8 cellular contexts compared by ENCODE assay signal in genomic region chr13:19864018-19864338, GRCh38. TPM values are rescaled to one million over a fixed set of nuclear protein-coding genes. Genes with fewer than 3 reads are reported as not detected.
DNase-seq lines count a peak whose midpoint lies in the region; ATAC-seq and TF ChIP-seq lines count a peak whose summit lies in the region.

No MANE protein-coding gene starts in this region.

- H3K36me3 Mint-ChIP-seq in activated CD8-positive, alpha-beta memory T cell treated with anti-CD3 and anti-CD28 coated beads, Interleukin-2, amount 10 ng/mL, durations not matched to agents 7 days and 5 days = peaks cover 18% of the 10 kb centered on the region
- H3K36me3 Mint-ChIP-seq in naive thymus-derived CD8-positive, alpha-beta T cell = peaks cover 0 to 12% (median 0%) of the 10 kb centered on the region in 3 donors

- no peak for TF ChIP-seq EP300 in esophagus muscularis mucosa (IDR thresholded peaks at IDR 0.05)

- H3K27me3 ChIP-seq in esophagus muscularis mucosa (no peaks in the 10 kb centered on the region), testis (no peaks in the 10 kb centered on the region)

- DNase-seq in ACHN = peak; percentile 66
- DNase-seq in NCI-H526 treated with DMSO at 0.1 percent for 48 hours (lab: John Stamatoyannopoulos, UW) = peak; percentile 70
- DNase-seq in activated CD8-positive, alpha-beta memory T cell treated with anti-CD3 and anti-CD28 coated beads, Interleukin-2, amount 10 ng/mL, durations not matched to agents 7 days and 5 days = peak; percentile 80
- peak; percentile 94 for DNase-seq in esophagus muscularis mucosa (ENCODE audit: extremely low spot score)
- DNase-seq in naive thymus-derived CD8-positive, alpha-beta T cell = peak in 8 of 10 donors; percentile 45 to 81 (median 60)
- DNase-seq in testis = peak; percentile 67

- no peaks in the 10 kb centered on the region for H3K9me3 ChIP-seq in esophagus muscularis mucosa
- no peaks in the 10 kb centered on the region for H3K9me3 ChIP-seq in testis

- H3K4me1 ChIP-seq in esophagus muscularis mucosa (peaks cover 11 to 39% (median 34%) of the 10 kb centered on the region in 4 donors), testis (peaks cover 14% of the 10 kb centered on the region)

- WGBS in esophagus muscularis mucosa = 2% methylated on average over 10 of the region's 28 CpGs
- WGBS in testis, 2 donors = 0% methylated on average over 27 of the region's 28 CpGs; no CpG with 5 or more reads in 1 of the 2 donors

- H3K27ac Mint-ChIP-seq in activated CD8-positive, alpha-beta memory T cell treated with anti-CD3 and anti-CD28 coated beads, Interleukin-2, amount 10 ng/mL, durations not matched to agents 7 days and 5 days = peak overlapping the region; percentile 97
- peak overlapping the region; percentile 87 to 98 (median 96) for H3K27ac Mint-ChIP-seq in naive thymus-derived CD8-positive, alpha-beta T cell

- ATAC-seq in GM18511 (IDR thresholded peaks at IDR 0.05; ENCODE audit: unreplicated experiment) (peak; percentile 38), HG02970 (IDR thresholded peaks at IDR 0.05; ENCODE audit: low FRiP score, unreplicated experiment) (peak; percentile 30)
- peak; percentile 32 for ATAC-seq in activated CD8-positive, alpha-beta memory T cell treated with anti-CD3 and anti-CD28 coated beads, Interleukin-2, amount 10 ng/mL, durations not matched to agents 7 days and 5 days
- peak; percentile 25 to 27 for ATAC-seq in naive thymus-derived CD8-positive, alpha-beta T cell

- POLR2A ChIA-PET in naive thymus-derived CD8-positive, alpha-beta T cell (lab: Charles Lee) = interaction anchor here (0.7 to 3.3 kb wide), 14 partner anchors 11 to 1740 kb away, joined by 3 to 58 read pairs (median 4); partner anchors contain the start of genes EEF1AKMT1, MICU2, MPHOSPH8 and PSPC1

- TF ChIP-seq CTCF in esophagus muscularis mucosa (IDR thresholded peaks at IDR 0.05) (no peak), testis (IDR thresholded peaks at IDR 0.05) (no peak)

- H3K27me3 Mint-ChIP-seq in activated CD8-positive, alpha-beta memory T cell treated with anti-CD3 and anti-CD28 coated beads, Interleukin-2, amount 10 ng/mL, durations not matched to agents 7 days and 5 days = no peaks in the 10 kb centered on the region
- no peaks in the 10 kb centered on the region for H3K27me3 Mint-ChIP-seq in naive thymus-derived CD8-positive, alpha-beta T cell

- peak overlapping the region; percentile 91 for H3K4me3 Mint-ChIP-seq in activated CD8-positive, alpha-beta memory T cell treated with anti-CD3 and anti-CD28 coated beads, Interleukin-2, amount 10 ng/mL, durations not matched to agents 7 days and 5 days
- peak overlapping the region; percentile 81 to 98 (median 94) for H3K4me3 Mint-ChIP-seq in naive thymus-derived CD8-positive, alpha-beta T cell

- H3K36me3 ChIP-seq in esophagus muscularis mucosa (peaks cover 0 to 4% (median under 1%) of the 10 kb centered on the region in 4 donors), testis (ENCODE audit: low read depth, missing control alignments) (no peaks in the 10 kb centered on the region)

- H3K9me3 Mint-ChIP-seq in activated CD8-positive, alpha-beta memory T cell treated with anti-CD3 and anti-CD28 coated beads, Interleukin-2, amount 10 ng/mL, durations not matched to agents 7 days and 5 days (ENCODE audit: low read depth) = no peaks in the 10 kb centered on the region
- no peaks in the 10 kb centered on the region for H3K9me3 Mint-ChIP-seq in naive thymus-derived CD8-positive, alpha-beta T cell

- CTCF ChIA-PET in activated CD8-positive, alpha-beta memory T cell treated with anti-CD3 and anti-CD28 coated beads, Interleukin-2, amount 10 ng/mL, durations not matched to agents 7 days and 5 days (lab: Charles Lee) = interaction anchor here (0.6 to 2.3 kb wide), 5 partner anchors 17 to 96 kb away, joined by 3 to 11 read pairs (median 6); partner anchors contain the start of gene PSPC1

- intact Hi-C loops in esophagus muscularis mucosa (cut with DNase I) (loop anchor here (10.0 kb wide), 2 partner anchors 189 to 229 kb away; partner anchors contain the start of gene MPHOSPH8), testis (cut with DNase I; ENCODE audit: low total_unique reads) (loop anchor here (5.0 kb wide), 1 partner anchor 93 kb away; the partner anchor contains the start of gene ZMYM2)

- peaks cover 36% of the 10 kb centered on the region for H3K4me1 Mint-ChIP-seq in activated CD8-positive, alpha-beta memory T cell treated with anti-CD3 and anti-CD28 coated beads, Interleukin-2, amount 10 ng/mL, durations not matched to agents 7 days and 5 days
- peaks cover 9 to 36% (median 34%) of the 10 kb centered on the region in 4 donors for H3K4me1 Mint-ChIP-seq in naive thymus-derived CD8-positive, alpha-beta T cell

- in situ Hi-C loops in ACHN (cut with HindIII; ENCODE audit: low pct_ligation_motif_present, low pct_unique_long_range_greater_than_20kb, low sequenced_read_pairs) = no loop called here

- TF ChIP-seq POLR2A in esophagus muscularis mucosa (IDR thresholded peaks at IDR 0.05; ENCODE audit: low read depth) (no peak), testis (IDR thresholded peaks at IDR 0.05) (no peak)

- H3K27ac ChIP-seq in esophagus muscularis mucosa (replicated peaks in 1 of 4) = peak overlapping the region; percentile 97 to 99 (median 99)
- peak overlapping the region; percentile 98 to 100 for H3K27ac ChIP-seq in testis

- H3K4me3 ChIP-seq in esophagus muscularis mucosa = peak overlapping the region; percentile 79 to 97 (median 90)
- peak overlapping the region; percentile 87 to 96 for H3K4me3 ChIP-seq in testis

RNA-seq across cellular contexts. Expression of gene ZMYM5, which starts 0.5 kb away (rescaled TPM):
- total RNA-seq in activated CD8-positive, alpha-beta memory T cell treated with anti-CD3 and anti-CD28 coated beads, Interleukin-2, amount 10 ng/mL, durations not matched to agents 7 days and 5 days = 10 to 100 TPM; 14.3 to 16.9 TPM
- total RNA-seq in esophagus muscularis mucosa (10 to 100 TPM in 3 of 4 donors, 1 to 10 TPM in 1; 9.7 to 13.4 (median 11.9) TPM), testis (10 to 100 TPM; 29.5 to 37.1 TPM)
- 10 to 100 TPM; 28.0 to 33.7 TPM for total RNA-seq in naive thymus-derived CD8-positive, alpha-beta T cell
- 10 to 100 TPM; 20.7 to 27.5 (median 23.8) TPM for polyA plus RNA-seq in naive thymus-derived CD8-positive, alpha-beta T cell
- 29.4 TPM for polyA plus RNA-seq in testis (ENCODE audit: insufficient read depth, low read depth, low replicate concordance)

Comparison
In these comparisons a context has a peak if more than half of its experiments do, and no peak if none do; other contexts are left out.
1. Peak in every context shown above with its lines: DNase-seq, ATAC-seq, H3K4me3 ChIP-seq and H3K27ac ChIP-seq.